ENCODE assay signal across 15 cellular contexts in genomic region chr2:27721335-27721734, GRCh38. TPM values are rescaled to one million over a fixed set of nuclear protein-coding genes. Genes with fewer than 3 reads are reported as not detected.
DNase-seq lines count a peak whose midpoint lies in the region; ATAC-seq, FAIRE-seq and TF ChIP-seq lines count a peak whose summit lies in the region.
"Had no signal": no experiment of that assay in that cellular context is flagged by ENCODE, and none has a peak within 500 bp of the region (broad histone marks: within the 10 kb centered on the region; RNA-seq: fewer than 3 reads in every experiment).

No MANE protein-coding gene starts in this region.

- ATAC-seq in activated CD8-positive, alpha-beta memory T cell treated with anti-CD3 and anti-CD28 coated beads, Interleukin-2, amount 10 ng/mL, durations not matched to agents 7 days and 5 days: no peak
- ATAC-seq in right cardiac atrium (peak in 1 of 2 donors; percentile 45), GM21526 (IDR thresholded peaks at IDR 0.05; ENCODE audit: low FRiP score, unreplicated experiment) (no peak)
- ATAC-seq in stimulated activated effector memory CD8-positive, alpha-beta T cell treated with anti-CD3 and anti-CD28 coated beads, Interleukin-12 subunit alpha, Interleukin-12 subunit beta, amount 100 ng/mL, for 72 hours: peak; percentile 67

- peak overlapping the region; percentile 72 for H3K27ac ChIP-seq in right cardiac atrium (ENCODE audit: low read length)
- peak overlapping the region in 1 of 4 donors; percentile 93 for H3K27ac ChIP-seq in tibial nerve
- no peak overlapping the region for H3K27ac ChIP-seq in CD8-positive, alpha-beta memory T cell (ENCODE audit: low read depth, low read length)
- H3K27ac ChIP-seq: hepatocyte, vagina had no signal

- WGBS in right cardiac atrium: 66% methylated on average over 8 of the region's 8 CpGs
- 73 to 80% methylated on average over 8 of the region's 8 CpGs for WGBS in tibial nerve, 2 donors

- CTCF ChIA-PET in activated CD8-positive, alpha-beta memory T cell treated with anti-CD3 and anti-CD28 coated beads, Interleukin-2, amount 10 ng/mL, durations not matched to agents 7 days and 5 days (lab: Charles Lee): interaction anchor here (0.5 to 2.3 kb wide), 4 partner anchors 9 to 431 kb away, joined by 3 to 17 read pairs (median 4); no protein-coding TSS in a partner anchor
- CTCF ChIA-PET in CD8-positive, alpha-beta memory T cell (lab: Charles Lee): no interaction called here

- no peaks in the 10 kb centered on the region for H3K9me3 Mint-ChIP-seq in activated CD8-positive, alpha-beta memory T cell treated with anti-CD3 and anti-CD28 coated beads, Interleukin-2, amount 10 ng/mL, durations not matched to agents 7 days and 5 days (ENCODE audit: low read depth)
- H3K9me3 Mint-ChIP-seq in stimulated activated effector memory CD8-positive, alpha-beta T cell treated with anti-CD3 and anti-CD28 coated beads, Interleukin-12 subunit alpha, Interleukin-12 subunit beta, amount 100 ng/mL, for 72 hours: no peaks in the 10 kb centered on the region
- no peaks in the 10 kb centered on the region for H3K9me3 Mint-ChIP-seq in CD8-positive, alpha-beta memory T cell
- H3K9me3 Mint-ChIP-seq: activated naive CD4-positive, alpha-beta T cell treated with anti-CD3 and anti-CD28 coated beads, Interleukin-2, amount 10 ng/mL, durations not matched to agents 7 days and 5 days had no signal

- TF ChIP-seq POLR2A in tibial nerve (IDR thresholded peaks at IDR 0.05): no peak

- H3K4me1 Mint-ChIP-seq in activated CD8-positive, alpha-beta memory T cell treated with anti-CD3 and anti-CD28 coated beads, Interleukin-2, amount 10 ng/mL, durations not matched to agents 7 days and 5 days: peaks cover 37% of the 10 kb centered on the region
- H3K4me1 Mint-ChIP-seq in stimulated activated effector memory CD8-positive, alpha-beta T cell treated with anti-CD3 and anti-CD28 coated beads, Interleukin-12 subunit alpha, Interleukin-12 subunit beta, amount 100 ng/mL, for 72 hours: peaks cover 47% of the 10 kb centered on the region
- H3K4me1 Mint-ChIP-seq in CD8-positive, alpha-beta memory T cell: peaks cover 9% of the 10 kb centered on the region in 3 donors

- H3K27me3 ChIP-seq in right cardiac atrium (ENCODE audit: control insufficient read depth, insufficient read depth) (no peaks in the 10 kb centered on the region), tibial nerve (no peaks in the 10 kb centered on the region)
- H3K27me3 ChIP-seq in CD8-positive, alpha-beta memory T cell (ENCODE audit: insufficient read depth, low read length, poor library complexity, severe bottlenecking): peaks cover 8% of the 10 kb centered on the region
- H3K27me3 ChIP-seq: hepatocyte, vagina had no signal

- peak; percentile 58 for DNase-seq in activated CD8-positive, alpha-beta memory T cell treated with anti-CD3 and anti-CD28 coated beads, Interleukin-2, amount 50 U/mL, for 48 hours
- DNase-seq in activated CD8-positive, alpha-beta memory T cell treated with anti-CD3 and anti-CD28 coated beads, Interleukin-2, amount 10 ng/mL, durations not matched to agents 7 days and 5 days: no peak
- DNase-seq in RCC 7860 (ENCODE audit: low spot score) (peak; percentile 93), right cardiac atrium (peak in 1 of 3 donors; percentile 41), tibial nerve (ENCODE audit: low spot score in 2 of 2) (no peak)
- DNase-seq in stimulated activated effector memory CD8-positive, alpha-beta T cell treated with anti-CD3 and anti-CD28 coated beads, Interleukin-12 subunit alpha, Interleukin-12 subunit beta, amount 100 ng/mL, for 72 hours (ENCODE audit: low spot score in 2 of 2): no peak
- DNase-seq in CD8-positive, alpha-beta memory T cell: no peak
- DNase-seq: activated naive CD4-positive, alpha-beta T cell treated with anti-CD3 and anti-CD28 coated beads, Interleukin-2, amount 10 ng/mL, durations not matched to agents 7 days and 5 days; DMS153; MM.1S; NCI-H2107; stimulated activated CD4-positive, alpha-beta T cell treated with anti-CD3 and anti-CD28 coated beads, Interleukin-12 subunit alpha, Interleukin-12 subunit beta, amount 100 ng/mL, for 4 hours had no signal

- H3K36me3 ChIP-seq in tibial nerve: no peaks in the 10 kb centered on the region
- no peaks in the 10 kb centered on the region for H3K36me3 ChIP-seq in CD8-positive, alpha-beta memory T cell (ENCODE audit: insufficient read depth, low read length)
- H3K36me3 ChIP-seq: vagina had no signal

- H3K4me3 Mint-ChIP-seq in activated CD8-positive, alpha-beta memory T cell treated with anti-CD3 and anti-CD28 coated beads, Interleukin-2, amount 10 ng/mL, durations not matched to agents 7 days and 5 days: no peak overlapping the region
- H3K4me3 Mint-ChIP-seq in stimulated activated effector memory CD8-positive, alpha-beta T cell treated with anti-CD3 and anti-CD28 coated beads, Interleukin-12 subunit alpha, Interleukin-12 subunit beta, amount 100 ng/mL, for 72 hours: peak overlapping the region; percentile 0
- no peak overlapping the region for H3K4me3 Mint-ChIP-seq in CD8-positive, alpha-beta memory T cell
- H3K4me3 Mint-ChIP-seq: activated naive CD4-positive, alpha-beta T cell treated with anti-CD3 and anti-CD28 coated beads, Interleukin-2, amount 10 ng/mL, durations not matched to agents 7 days and 5 days had no signal

- no peak for TF ChIP-seq EP300 in tibial nerve (IDR thresholded peaks at IDR 0.05)

- H3K4me3 ChIP-seq in right cardiac atrium (ENCODE audit: low read length): no peak overlapping the region
- no peak overlapping the region for H3K4me3 ChIP-seq in tibial nerve
- H3K4me3 ChIP-seq in CD8-positive, alpha-beta memory T cell (ENCODE audit: low read length): no peak overlapping the region
- H3K4me3 ChIP-seq: hepatocyte, vagina had no signal

- POLR2A ChIA-PET in CD8-positive, alpha-beta memory T cell (lab: Charles Lee): no interaction called here

- no peak for TF ChIP-seq CTCF in tibial nerve (IDR thresholded peaks at IDR 0.05)

- H3K36me3 Mint-ChIP-seq in activated CD8-positive, alpha-beta memory T cell treated with anti-CD3 and anti-CD28 coated beads, Interleukin-2, amount 10 ng/mL, durations not matched to agents 7 days and 5 days: no peaks in the 10 kb centered on the region
- peaks cover 5% of the 10 kb centered on the region for H3K36me3 Mint-ChIP-seq in stimulated activated effector memory CD8-positive, alpha-beta T cell treated with anti-CD3 and anti-CD28 coated beads, Interleukin-12 subunit alpha, Interleukin-12 subunit beta, amount 100 ng/mL, for 72 hours
- no peaks in the 10 kb centered on the region for H3K36me3 Mint-ChIP-seq in CD8-positive, alpha-beta memory T cell
- H3K36me3 Mint-ChIP-seq: activated naive CD4-positive, alpha-beta T cell treated with anti-CD3 and anti-CD28 coated beads, Interleukin-2, amount 10 ng/mL, durations not matched to agents 7 days and 5 days had no signal

- peaks cover 5% of the 10 kb centered on the region for H3K4me1 ChIP-seq in right cardiac atrium (ENCODE audit: control insufficient read depth, insufficient read depth, low read length)
- H3K4me1 ChIP-seq in tibial nerve: peaks cover 0 to 44% (median 19%) of the 10 kb centered on the region in 4 donors
- peaks cover 8% of the 10 kb centered on the region for H3K4me1 ChIP-seq in CD8-positive, alpha-beta memory T cell (ENCODE audit: insufficient read depth, low read length)

- H3K27me3 Mint-ChIP-seq in activated CD8-positive, alpha-beta memory T cell treated with anti-CD3 and anti-CD28 coated beads, Interleukin-2, amount 10 ng/mL, durations not matched to agents 7 days and 5 days: peaks cover 15% of the 10 kb centered on the region
- peaks cover 20 to 30% of the 10 kb centered on the region in 2 donors for H3K27me3 Mint-ChIP-seq in CD8-positive, alpha-beta memory T cell

- intact Hi-C loops in right cardiac atrium (cut with DNase I): no loop called here

- H3K27ac Mint-ChIP-seq in activated CD8-positive, alpha-beta memory T cell treated with anti-CD3 and anti-CD28 coated beads, Interleukin-2, amount 10 ng/mL, durations not matched to agents 7 days and 5 days: no peak overlapping the region
- peak overlapping the region; percentile 70 for H3K27ac Mint-ChIP-seq in stimulated activated effector memory CD8-positive, alpha-beta T cell treated with anti-CD3 and anti-CD28 coated beads, Interleukin-12 subunit alpha, Interleukin-12 subunit beta, amount 100 ng/mL, for 72 hours
- peak overlapping the region in 1 of 8 donors; percentile 8 for H3K27ac Mint-ChIP-seq in CD8-positive, alpha-beta memory T cell
- H3K27ac Mint-ChIP-seq: activated naive CD4-positive, alpha-beta T cell treated with anti-CD3 and anti-CD28 coated beads, Interleukin-2, amount 10 ng/mL, durations not matched to agents 7 days and 5 days had no signal

- no peaks in the 10 kb centered on the region for H3K9me3 ChIP-seq in right cardiac atrium (ENCODE audit: control insufficient read depth, low read length)
- H3K9me3 ChIP-seq in tibial nerve: no peaks in the 10 kb centered on the region
- no peaks in the 10 kb centered on the region for H3K9me3 ChIP-seq in CD8-positive, alpha-beta memory T cell (ENCODE audit: low read length)
- H3K9me3 ChIP-seq: vagina had no signal

- FAIRE-seq in RCC 7860 (lab: Jason Lieb, UNC): peak; percentile 89

RNA-seq across cellular contexts. Expression of gene MRPL33, which starts 50.2 kb away (rescaled TPM):
- 10 to 100 TPM; 49.0 to 62.0 TPM for total RNA-seq in activated CD8-positive, alpha-beta memory T cell treated with anti-CD3 and anti-CD28 coated beads, Interleukin-2, amount 10 ng/mL, durations not matched to agents 7 days and 5 days
- total RNA-seq in right cardiac atrium (100 to 1,000 TPM; 242 to 308 (median 274) TPM), tibial nerve (100 to 1,000 TPM; 101 to 186 (median 119) TPM)
- 596 TPM for polyA plus RNA-seq in right cardiac atrium
- total RNA-seq in CD8-positive, alpha-beta memory T cell: 10 to 100 TPM; 85.8 to 90.0 TPM
- polyA plus RNA-seq in CD8-positive, alpha-beta memory T cell: 251 TPM

RNA-seq across cellular contexts. Expression of gene SLC4A1AP, which starts 57.6 kb away (rescaled TPM):
- total RNA-seq in activated CD8-positive, alpha-beta memory T cell treated with anti-CD3 and anti-CD28 coated beads, Interleukin-2, amount 10 ng/mL, durations not matched to agents 7 days and 5 days: 10 to 100 TPM; 27.8 to 28.2 TPM
- total RNA-seq in right cardiac atrium (10 to 100 TPM; 19.4 to 21.8 (median 21.2) TPM), tibial nerve (10 to 100 TPM; 22.9 to 31.2 (median 28.6) TPM)
- 19.9 TPM for polyA plus RNA-seq in right cardiac atrium
- 10 to 100 TPM; 28.6 to 29.6 TPM for total RNA-seq in CD8-positive, alpha-beta memory T cell
- 29.1 TPM for polyA plus RNA-seq in CD8-positive, alpha-beta memory T cell

RNA-seq across cellular contexts. Expression of gene SUPT7L, which starts 57.9 kb away (rescaled TPM):
- total RNA-seq in activated CD8-positive, alpha-beta memory T cell treated with anti-CD3 and anti-CD28 coated beads, Interleukin-2, amount 10 ng/mL, durations not matched to agents 7 days and 5 days: 10 to 100 TPM; 34.8 to 39.7 TPM
- 10 to 100 TPM; 27.3 to 30.9 (median 29.0) TPM for total RNA-seq in right cardiac atrium
- polyA plus RNA-seq in right cardiac atrium: 26.8 TPM
- 10 to 100 TPM; 30.2 to 36.3 (median 33.8) TPM for total RNA-seq in tibial nerve
- 10 to 100 TPM; 31.1 to 33.6 TPM for total RNA-seq in CD8-positive, alpha-beta memory T cell
- polyA plus RNA-seq in CD8-positive, alpha-beta memory T cell: 24.6 TPM

Comparison
In these comparisons a context has a peak if more than half of its experiments do, and no peak if none do; other contexts are left out.
1. DNase-seq: peak in activated CD8-positive, alpha-beta memory T cell treated with anti-CD3 and anti-CD28 coated beads, Interleukin-2, amount 50 U/mL, for 48 hours (single experiment) and RCC 7860 (single experiment); none in activated CD8-positive, alpha-beta memory T cell treated with anti-CD3 and anti-CD28 coated beads, Interleukin-2, amount 10 ng/mL, durations not matched to agents 7 days and 5 days (single experiment), stimulated activated effector memory CD8-positive, alpha-beta T cell treated with anti-CD3 and anti-CD28 coated beads, Interleukin-12 subunit alpha, Interleukin-12 subunit beta, amount 100 ng/mL, for 72 hours (0 of 2), tibial nerve (0 of 2) and CD8-positive, alpha-beta memory T cell (0 of 5).